In genomic region chr2:109392140-109392539, GRCh38 we compare ENCODE assay signal across 32 cellular contexts.
"Had no signal": no experiment of that assay in that cellular context is flagged by ENCODE, and none has a peak within 500 bp of the region (broad histone marks: within the 10 kb centered on the region; RNA-seq: fewer than 3 reads in every experiment).

No MANE protein-coding gene starts in this region.

- H3K27ac Mint-ChIP-seq: naive thymus-derived CD8-positive, alpha-beta T cell; natural killer cell treated with Interleukin-12 subunit alpha and Interleukin-12 subunit beta and Interleukin-15 and Interleukin-18, amount 100 ng/mL, for 72 hours; nephron progenitor cell; progenitor cell of endocrine pancreas; stimulated activated memory B cell treated with anti-CD40 and anti-IgM and Interleukin-4, amounts not matched to agents 10 μg/mL and 1 μg/mL and 100 μg/mL, for 72 hours; stimulated activated naive CD8-positive, alpha-beta T cell treated with anti-CD3 and anti-CD28 coated beads, Interleukin-15, amount 100 ng/mL, for 72 hours; type B pancreatic cell had no signal

- H3K9me3 Mint-ChIP-seq: naive thymus-derived CD8-positive, alpha-beta T cell; natural killer cell treated with Interleukin-12 subunit alpha and Interleukin-12 subunit beta and Interleukin-15 and Interleukin-18, amount 100 ng/mL, for 72 hours; nephron progenitor cell; neural crest cell; stimulated activated naive CD8-positive, alpha-beta T cell treated with anti-CD3 and anti-CD28 coated beads, Interleukin-15, amount 100 ng/mL, for 72 hours; type B pancreatic cell had no signal

- H3K4me1 ChIP-seq: parathyroid adenoma, psoas muscle, testis, upper lobe of right lung, uterus had no signal

- H3K4me3 ChIP-seq: ovary, psoas muscle, skin epidermis, smooth muscle cell, spleen, suprapubic skin, testis, tibial artery, transverse colon, upper lobe of right lung, uterus had no signal

- H2AFZ ChIP-seq: parathyroid adenoma had no signal

- H3K9me3 ChIP-seq: neutrophil, ovary, psoas muscle, spleen, suprapubic skin, testis, tibial artery, transverse colon, upper lobe of right lung, uterus had no signal

- H3K4me2 ChIP-seq: smooth muscle cell had no signal

- H3K79me2 ChIP-seq: parathyroid adenoma had no signal

- H3K9ac ChIP-seq: parathyroid adenoma had no signal

- DNase-seq: naive thymus-derived CD8-positive, alpha-beta T cell; nephron progenitor cell; nucleus accumbens; ovary; psoas muscle; right cardiac atrium; spleen; stimulated activated CD4-positive, alpha-beta T cell treated with anti-CD3 and anti-CD28 coated beads, Interleukin-12 subunit alpha, Interleukin-12 subunit beta, amount 100 ng/mL, for 4 hours; stimulated activated CD4-positive, alpha-beta T cell treated with anti-CD3 and anti-CD28 coated beads, Interleukin-1b, Interleukin-23, amount 100 ng/mL, for 48 hours; stimulated activated CD4-positive, alpha-beta T cell treated with anti-CD3 and anti-CD28 coated beads, Interleukin-4, amount 100 ng/mL, for 1 hour; stimulated activated CD4-positive, alpha-beta T cell treated with anti-CD3 and anti-CD28 coated beads, Interleukin-4, amount 100 ng/mL, for 4 hours; stimulated activated CD8-positive, alpha-beta memory T cell treated with anti-CD3 and anti-CD28 coated beads, Interleukin-4, amount 100 ng/mL, for 48 hours; stimulated activated naive CD4-positive, alpha-beta T cell; stimulated activated naive CD8-positive, alpha-beta T cell treated with anti-CD3 and anti-CD28 coated beads, Interleukin-15, amount 100 ng/mL, for 72 hours; stimulated activated naive CD8-positive, alpha-beta T cell treated with anti-CD3 and anti-CD28 coated beads, Interleukin-15, Interleukin-2, amounts not matched to agents 100 U/mL and 50 U/mL, for 24 hours; substantia nigra; testis; tibial artery; upper lobe of right lung; uterus had no signal

- ATAC-seq: naive thymus-derived CD8-positive, alpha-beta T cell; natural killer cell treated with Interleukin-12 subunit alpha and Interleukin-12 subunit beta and Interleukin-15 and Interleukin-18, amount 100 ng/mL, for 72 hours; psoas muscle; right cardiac atrium; sciatic nerve; stimulated activated memory B cell treated with anti-CD40 and anti-IgM and Interleukin-4, amounts not matched to agents 10 μg/mL and 1 μg/mL and 100 μg/mL, for 72 hours; stimulated activated naive CD8-positive, alpha-beta T cell treated with anti-CD3 and anti-CD28 coated beads, Interleukin-15, amount 100 ng/mL, for 72 hours; stimulated activated naive CD8-positive, alpha-beta T cell treated with anti-CD3 and anti-CD28 coated beads, Interleukin-15, Interleukin-2, amounts not matched to agents 100 U/mL and 50 U/mL, for 24 hours; upper lobe of right lung had no signal

- H3K27me3 ChIP-seq: ovary, suprapubic skin, testis, tibial artery, transverse colon, upper lobe of right lung, uterus had no signal

- H3K4me3 Mint-ChIP-seq: naive thymus-derived CD8-positive, alpha-beta T cell; natural killer cell treated with Interleukin-12 subunit alpha and Interleukin-12 subunit beta and Interleukin-15 and Interleukin-18, amount 100 ng/mL, for 72 hours; nephron progenitor cell; neural crest cell; stimulated activated memory B cell treated with anti-CD40 and anti-IgM and Interleukin-4, amounts not matched to agents 10 μg/mL and 1 μg/mL and 100 μg/mL, for 72 hours; stimulated activated naive CD8-positive, alpha-beta T cell treated with anti-CD3 and anti-CD28 coated beads, Interleukin-15, amount 100 ng/mL, for 72 hours; type B pancreatic cell had no signal

- H3K36me3 Mint-ChIP-seq: natural killer cell treated with Interleukin-12 subunit alpha and Interleukin-12 subunit beta and Interleukin-15 and Interleukin-18, amount 100 ng/mL, for 72 hours; stimulated activated memory B cell treated with anti-CD40 and anti-IgM and Interleukin-4, amounts not matched to agents 10 μg/mL and 1 μg/mL and 100 μg/mL, for 72 hours; type B pancreatic cell had no signal

- H3K36me3 ChIP-seq: neutrophil, ovary, spleen, suprapubic skin, transverse colon, upper lobe of right lung, uterus had no signal

- H3K27ac ChIP-seq: neutrophil, ovary, parathyroid adenoma, psoas muscle, skin epidermis, spleen, suprapubic skin, testis, tibial artery, transverse colon, upper lobe of right lung, uterus had no signal

- H3K27me3 Mint-ChIP-seq: naive thymus-derived CD8-positive, alpha-beta T cell; stimulated activated naive CD8-positive, alpha-beta T cell treated with anti-CD3 and anti-CD28 coated beads, Interleukin-15, amount 100 ng/mL, for 72 hours had no signal
